1 cellular context compared by ENCODE assay signal in the genomic region with DNA sequence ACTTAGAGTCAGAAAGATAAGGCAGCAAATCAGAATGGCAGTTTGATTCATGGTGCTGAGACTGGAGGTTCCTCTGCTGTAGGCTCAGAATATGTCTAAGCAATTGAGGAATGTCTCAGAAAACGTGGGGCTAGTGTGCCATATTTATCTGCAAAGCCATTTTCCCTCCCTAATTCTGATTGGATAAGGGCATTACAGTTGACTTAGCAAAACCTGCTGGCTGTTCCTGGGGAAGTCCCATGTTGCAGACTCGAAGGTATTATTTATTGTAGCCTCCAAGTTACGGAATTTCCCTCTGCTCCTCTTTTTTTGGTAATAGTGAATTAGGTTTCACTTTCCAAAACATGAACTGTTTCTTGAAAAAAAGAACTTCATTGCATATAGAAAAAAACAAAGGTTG.
TF ChIP-seq lines count a peak whose summit lies in the region.

A gene (minus strand): TSS at position 117 of the 400 bp plus-strand sequence. CDS start 66 bp downstream, at position 51.

TF ChIP-seq in endothelial cell of umbilical vein, 7 proteins besides CTCF, POLR2A, EP300 and RAD21:
- no peak for TF ChIP-seq GATA2 (IDR thresholded peaks at IDR 0.05; ENCODE audit: insufficient read depth, insufficient read length, low read depth, low read length)
- TF ChIP-seq, protein P1, sequence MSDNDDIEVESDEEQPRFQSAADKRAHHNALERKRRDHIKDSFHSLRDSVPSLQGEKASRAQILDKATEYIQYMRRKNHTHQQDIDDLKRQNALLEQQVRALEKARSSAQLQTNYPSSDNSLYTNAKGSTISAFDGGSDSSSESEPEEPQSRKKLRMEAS (IDR thresholded peaks at IDR 0.05; ENCODE audit: insufficient read depth, insufficient read length) = no peak
- TF ChIP-seq MYC (IDR thresholded peaks at IDR 0.05; ENCODE audit: low read depth, low read length) = no peak
- TF ChIP-seq EZH2 (IDR thresholded peaks at IDR 0.05; ENCODE audit: borderline replicate concordance, low read depth, low read length, severe bottlenecking) = no peak
- no peak for TF ChIP-seq JUN (IDR thresholded peaks at IDR 0.05; ENCODE audit: borderline replicate concordance, insufficient read depth, insufficient read length, low read depth)
- TF ChIP-seq POLR2AphosphoS5 (IDR thresholded peaks at IDR 0.05; ENCODE audit: insufficient read depth, low read depth, low read length) = no peak
- TF ChIP-seq FOS (IDR thresholded peaks at IDR 0.05; ENCODE audit: borderline replicate concordance, insufficient read depth, low read length) = no peak
